In genomic region chr2:134980639-134981038, GRCh38 we compare ENCODE assay signal across 8 cellular contexts.
"Had no signal": no experiment of that assay in that cellular context is flagged by ENCODE, and none has a peak within 500 bp of the region (broad histone marks: within the 10 kb centered on the region; RNA-seq: fewer than 3 reads in every experiment).

No MANE protein-coding gene starts in this region.

- H3K36me3 Mint-ChIP-seq: IgD-negative memory B cell had no signal

- H3K36me3 ChIP-seq: HAP-1 had no signal

- H3K4me3 ChIP-seq: GM23248, HAP-1 had no signal

- DNase-seq: GM23248, GOT3, H7, HFFc6, KG1 had no signal

- H3K4me1 ChIP-seq: HAP-1 had no signal

- H3K9ac ChIP-seq: GM23248 had no signal

- H3K4me3 Mint-ChIP-seq: HFFc6, IgD-negative memory B cell had no signal

- H3K9me3 Mint-ChIP-seq: HFFc6 had no signal

- H3K27ac Mint-ChIP-seq: HFFc6, IgD-negative memory B cell had no signal

- H3K9me3 ChIP-seq: HAP-1 had no signal

- H2AFZ ChIP-seq: GM23248 had no signal

- H3K27ac ChIP-seq: GM23248, HL-60 had no signal
